ENCODE assay signal across 23 cellular contexts in the genomic region with DNA sequence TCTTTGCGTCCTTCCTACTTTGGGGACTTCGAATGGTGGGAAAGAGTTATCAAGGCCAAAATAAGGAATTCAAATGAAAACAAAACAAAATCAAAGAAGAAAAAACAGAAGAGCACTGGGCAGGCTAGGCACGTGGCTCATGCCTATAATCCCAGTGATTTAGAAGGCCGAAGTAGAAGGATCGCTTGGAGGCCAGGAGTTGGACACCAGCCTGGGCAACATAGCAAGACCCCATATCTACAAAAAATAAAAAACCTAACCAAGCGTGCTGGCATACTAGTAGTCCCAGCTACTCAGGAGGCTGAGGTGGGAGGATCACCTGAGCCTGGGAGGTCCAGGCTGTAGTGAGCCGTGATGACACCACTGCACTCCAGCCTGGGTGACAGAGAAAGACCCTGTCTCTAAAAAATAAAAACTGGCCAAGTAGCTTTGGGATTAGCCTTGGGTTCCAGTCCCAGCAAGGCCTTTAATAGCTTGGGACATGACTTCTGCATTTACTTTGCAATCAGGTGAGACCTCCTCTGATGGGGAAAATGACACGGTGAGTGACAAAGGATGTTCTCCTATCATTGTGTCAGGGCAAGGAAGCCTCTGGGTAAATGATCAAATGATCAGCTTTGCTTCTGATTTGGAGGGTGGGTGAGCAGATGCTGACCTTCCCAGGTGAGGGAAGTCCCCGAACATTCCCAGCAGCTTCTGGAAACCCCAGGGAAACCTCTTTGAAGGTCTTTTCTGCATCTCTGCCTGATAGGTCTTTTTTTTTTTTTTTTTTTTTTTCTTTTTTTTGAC. TPM values are rescaled to one million over a fixed set of nuclear protein-coding genes. Genes with fewer than 3 reads are reported as not detected.
A peak's percentile ranks its signal among the peaks of the same experiment; 100 is the strongest.
DNase-seq lines count a peak whose midpoint lies in the region; ATAC-seq, FAIRE-seq and TF ChIP-seq lines count a peak whose summit lies in the region.
"Had no signal": no experiment of that assay in that cellular context is flagged by ENCODE, and none has a peak within 500 bp of the region (broad histone marks: within the 10 kb centered on the region; RNA-seq: fewer than 3 reads in every experiment).

No MANE protein-coding gene starts in this region.

- no peaks in the 10 kb centered on the region; the same call in 1 of the 2 replicates for H3K4me1 ChIP-seq in GM12878 (ENCODE audit: control insufficient read depth, insufficient read depth, low read length)
- H3K4me1 ChIP-seq: psoas muscle had no signal

- peaks cover 17 to 19% of the 10 kb centered on the region in 2 experiments; a peak in 3 of 4 replicates for H3K36me3 ChIP-seq in GM12878 (ENCODE audit: control insufficient read depth in 2 of 2, insufficient read depth in 2 of 2, low read length in 1 of 2)
- H3K36me3 ChIP-seq: colonic mucosa, thoracic aorta had no signal

- RAD21 ChIA-PET in GM12878 (lab: Charles Lee; ENCODE audit: unreplicated experiment): interaction anchor here (0.6 to 1.0 kb wide), 3 partner anchors 12 to 37 kb away, joined by 3 read pairs; a partner anchor contains a TSS

- H3K4me2 ChIP-seq in GM12878 (ENCODE audit: control insufficient read depth, insufficient read depth): peak overlapping the region; percentile 44

- TSS peak; percentile 40 for BruUV-seq in GM12878 (replicated peaks; lab: Mats Ljungman, UMichigan)

- no peak overlapping the region for H2AFZ ChIP-seq in GM12878 (ENCODE audit: control insufficient read depth, low read depth, low read length)

- peak; percentile 43 for DNase-seq in NB4 (ENCODE audit: low read depth)
- DNase-seq in GM12878 (ENCODE audit: low read depth, low spot score): no peak
- no peak for DNase-seq in activated T-cell treated with anti-CD3 and anti-CD28 coated beads, Interleukin-2, amount 50 U/mL, for 4 hours
- DNase-seq: activated CD4-positive, alpha-beta T cell treated with anti-CD3 and anti-CD28 coated beads, Interleukin-2, amount 10 ng/mL, durations not matched to agents 7 days and 5 days; activated gamma-delta T cell treated with Interleukin-2 at 50 U/mL for 16 hours; brain microvascular endothelial cell; colonic mucosa; GF-D8; HCEC 1CT; hippocampal formation; KG1; NCI-H2171; NCI-H524 treated with DMSO at 0.1 percent for 48 hours; psoas muscle; stimulated activated naive CD4-positive, alpha-beta T cell; T-helper 2 cell had no signal

- CTCF ChIA-PET in GM12878 (lab: Yijun Ruan, JAX): interaction anchor here (1.0 to 1.9 kb wide), 3 partner anchors 19 to 113 kb away, joined by 4 to 6 read pairs (median 5); no protein-coding TSS in a partner anchor

- POLR2A ChIA-PET in GM12878 (lab: Charles Lee): interaction anchor here (0.6 to 1.8 kb wide), 4 partner anchors 9 to 211 kb away, joined by 3 to 12 read pairs (median 4); a partner anchor contains a TSS

- peak overlapping the region; percentile 43 for H3K4me3 Mint-ChIP-seq in stimulated activated memory B cell treated with anti-CD40 and anti-IgM and Interleukin-4, amounts not matched to agents 10 μg/mL and 1 μg/mL and 100 μg/mL, for 72 hours
- no peak overlapping the region for H3K4me3 Mint-ChIP-seq in activated T-cell treated with anti-CD3 and anti-CD28 coated beads, Interleukin-2, amount 50 U/mL, for 4 hours
- H3K4me3 Mint-ChIP-seq: activated CD4-positive, alpha-beta T cell treated with anti-CD3 and anti-CD28 coated beads, Interleukin-2, amount 10 ng/mL, durations not matched to agents 7 days and 5 days had no signal

- in situ Hi-C loops in GM12878 (cut with MboI): no loop called here

- H4K20me1 ChIP-seq in GM12878 (ENCODE audit: control insufficient read depth, insufficient read depth): peaks cover 4% of the 10 kb centered on the region; the same call in 1 of the 2 replicates

- 78% methylated on average over 9 of the region's 9 CpGs for WGBS in GM12878 (ENCODE audit: insufficient coverage, insufficient replicate concordance, low lambda C conversion rate, missing lambda C conversion rate)

- H3K27ac ChIP-seq in GM12878 (ENCODE audit: control insufficient read depth, insufficient read depth): no peak overlapping the region
- H3K27ac ChIP-seq: brain microvascular endothelial cell, colonic mucosa, esophagus muscularis mucosa, neutrophil, psoas muscle, thoracic aorta had no signal

- ATAC-seq in GM12878: peak; percentile 5; the same call in 1 of the 3 replicates
- ATAC-seq in stimulated activated memory B cell treated with anti-CD40 and anti-IgM and Interleukin-4, amounts not matched to agents 10 μg/mL and 1 μg/mL and 100 μg/mL, for 72 hours: peak; percentile 50
- ATAC-seq in GM18505 (IDR thresholded peaks at IDR 0.05; ENCODE audit: unreplicated experiment): no peak
- no peak for ATAC-seq in activated T-cell treated with anti-CD3 and anti-CD28 coated beads, Interleukin-2, amount 50 U/mL, for 4 hours
- ATAC-seq: psoas muscle had no signal

- H3K9me3 Mint-ChIP-seq in stimulated activated memory B cell treated with anti-CD40 and anti-IgM and Interleukin-4, amounts not matched to agents 10 μg/mL and 1 μg/mL and 100 μg/mL, for 72 hours: no peaks in the 10 kb centered on the region
- H3K9me3 Mint-ChIP-seq in activated T-cell treated with anti-CD3 and anti-CD28 coated beads, Interleukin-2, amount 50 U/mL, for 4 hours: no peaks in the 10 kb centered on the region
- H3K9me3 Mint-ChIP-seq: activated CD4-positive, alpha-beta T cell treated with anti-CD3 and anti-CD28 coated beads, Interleukin-2, amount 10 ng/mL, durations not matched to agents 7 days and 5 days had no signal

- SMC1A ChIA-PET in GM12878 (lab: Charles Lee; ENCODE audit: uncharacterized antibody, unreplicated experiment): interaction anchor here (0.5 to 3.1 kb wide), 6 partner anchors 9 to 322 kb away, joined by 3 to 17 read pairs (median 4); a partner anchor contains a TSS

- peak overlapping the region; percentile 23 for H3K27ac Mint-ChIP-seq in stimulated activated memory B cell treated with anti-CD40 and anti-IgM and Interleukin-4, amounts not matched to agents 10 μg/mL and 1 μg/mL and 100 μg/mL, for 72 hours
- H3K27ac Mint-ChIP-seq: activated CD4-positive, alpha-beta T cell treated with anti-CD3 and anti-CD28 coated beads, Interleukin-2, amount 10 ng/mL, durations not matched to agents 7 days and 5 days had no signal

- peaks cover 48% of the 10 kb centered on the region for H3K36me3 Mint-ChIP-seq in stimulated activated memory B cell treated with anti-CD40 and anti-IgM and Interleukin-4, amounts not matched to agents 10 μg/mL and 1 μg/mL and 100 μg/mL, for 72 hours
- peaks cover 19% of the 10 kb centered on the region for H3K36me3 Mint-ChIP-seq in activated T-cell treated with anti-CD3 and anti-CD28 coated beads, Interleukin-2, amount 50 U/mL, for 4 hours (ENCODE audit: insufficient read depth)

- FAIRE-seq in GM12878 (lab: Jason Lieb, UNC): no peak
- FAIRE-seq: frontal cortex, islet of Langerhans had no signal

- H3K4me1 Mint-ChIP-seq in stimulated activated memory B cell treated with anti-CD40 and anti-IgM and Interleukin-4, amounts not matched to agents 10 μg/mL and 1 μg/mL and 100 μg/mL, for 72 hours: peaks cover 57% of the 10 kb centered on the region
- H3K4me1 Mint-ChIP-seq in activated T-cell treated with anti-CD3 and anti-CD28 coated beads, Interleukin-2, amount 50 U/mL, for 4 hours (ENCODE audit: low read depth): peaks cover 11% of the 10 kb centered on the region

- H3K4me3 ChIP-seq in NB4 (ENCODE audit: low read depth, low read length): no peak overlapping the region
- H3K4me3 ChIP-seq in GM12878: peak overlapping the region; percentile 53
- H3K4me3 ChIP-seq: colonic mucosa, esophagus muscularis mucosa, psoas muscle, thoracic aorta had no signal

- TF ChIP-seq POLR2A in NB4 (IDR thresholded peaks at IDR 0.05; ENCODE audit: extremely low read depth, insufficient read length) (no peak), GM12878 (IDR thresholded peaks at IDR 0.05; ENCODE audit: low read depth, low read length) (no peak), GM18505 (IDR thresholded peaks at IDR 0.05; ENCODE audit: borderline replicate concordance, extremely low read depth, insufficient read depth, insufficient read length) (no peak)

- peaks cover 49% of the 10 kb centered on the region for H3K79me2 ChIP-seq in GM12878 (ENCODE audit: control insufficient read depth, insufficient read depth, low read length)

- H3K27me3 ChIP-seq in GM12878 (replicated peaks in 1 of 2; ENCODE audit: control insufficient read depth in 2 of 2, insufficient read depth in 2 of 2, low read length in 1 of 2): no peaks in the 10 kb centered on the region
- H3K27me3 ChIP-seq: brain microvascular endothelial cell, colonic mucosa, esophagus muscularis mucosa, neutrophil had no signal

- no peak for TF ChIP-seq EP300 in GM12878 (IDR thresholded peaks at IDR 0.05; ENCODE audit: borderline replicate concordance in 1 of 2, control insufficient read depth in 1 of 2, low read depth in 2 of 2, low read length in 2 of 2)

- H3K9ac ChIP-seq in GM12878 (ENCODE audit: control insufficient read depth, insufficient read depth, low read length): no peak overlapping the region; the same call in 1 of the 2 replicates

- intact Hi-C loops in GM12878 (cut with micrococcal nuclease; ENCODE audit: unreplicated experiment): no loop called here

- TF ChIP-seq CTCF in NB4 (IDR thresholded peaks at IDR 0.05; ENCODE audit: low read depth, low read length) (no peak), GM12878 (IDR thresholded peaks at IDR 0.05 in 2 of 3, conservative IDR thresholded peaks at IDR 0.05 in 1 of 3; ENCODE audit: control insufficient read depth in 2 of 3, extremely low read depth in 1 of 3, insufficient read depth in 1 of 3, low read depth in 3 of 3, low read length in 3 of 3) (no peak)

- H3K27me3 Mint-ChIP-seq in stimulated activated memory B cell treated with anti-CD40 and anti-IgM and Interleukin-4, amounts not matched to agents 10 μg/mL and 1 μg/mL and 100 μg/mL, for 72 hours: no peaks in the 10 kb centered on the region
- no peaks in the 10 kb centered on the region for H3K27me3 Mint-ChIP-seq in activated T-cell treated with anti-CD3 and anti-CD28 coated beads, Interleukin-2, amount 50 U/mL, for 4 hours (ENCODE audit: low read depth)
- H3K27me3 Mint-ChIP-seq: activated CD4-positive, alpha-beta T cell treated with anti-CD3 and anti-CD28 coated beads, Interleukin-2, amount 10 ng/mL, durations not matched to agents 7 days and 5 days had no signal

- TF ChIP-seq RAD21 in GM12878 (IDR thresholded peaks at IDR 0.05; ENCODE audit: insufficient read depth, low read depth, low read length): no peak

- H3K9me3 ChIP-seq in GM12878 (replicated peaks; ENCODE audit: control insufficient read depth, insufficient read depth, low read length): no peaks in the 10 kb centered on the region
- H3K9me3 ChIP-seq: colonic mucosa, esophagus muscularis mucosa, neutrophil, psoas muscle, thoracic aorta had no signal

RNA-seq across cellular contexts. Expression of a gene that starts 7.1 kb away (rescaled TPM):
- 288 and 334 TPM in 2 replicates for total RNA-seq in GM12878 (2013; cell fraction: nucleolus; rRNA removed)
- total RNA-seq in GM12878 (2014; rRNA removed): 72.9 and 77.7 TPM in 2 replicates
- 49.4 and 52.6 TPM in 2 replicates for total RNA-seq in GM12878 (2014; rRNA removed; fragmentation: Illumina TruSeq; extraction: Trizol)
- 69.7 and 71.0 TPM in 2 replicates for total RNA-seq in GM12878 (2021)
- 37.5 TPM for polyA plus RNA-seq in GM12878 (2011; ENCODE audit: low read depth)
- 46.8 and 115 TPM in 2 replicates for polyA plus RNA-seq in GM12878 (2011; rRNA removed)
- 121 and 131 TPM in 2 replicates for polyA plus RNA-seq in GM12878 (2011; cell fraction: cytosol; rRNA removed)
- polyA plus RNA-seq in GM12878 (2011; cell fraction: nucleus; rRNA removed): 126 and 136 TPM in 2 replicates
- polyA plus RNA-seq in GM12878 (2012): 53.2 and 69.6 TPM in 2 replicates
- polyA plus RNA-seq in GM12878 (2014; fragmentation: Illumina TruSeq; extraction: Trizol): 61.9 and 67.8 TPM in 2 replicates
- polyA plus RNA-seq in GM12878 (2014; fragmentation: Nextera tagmentation; extraction: Ambion mirVana): 10 to 100 TPM in 1 of 2 experiments, 1 to 10 TPM in 1; 7.6 to 14.8 TPM
- polyA plus RNA-seq in GM12878 (2014; rRNA removed): 67.9 and 74.4 TPM in 2 replicates
- polyA plus RNA-seq in GM12878 (2016; fragmentation: Nextera tagmentation; extraction: Ambion mirVana): 10 to 100 TPM; 35.0 to 41.9 TPM
- polyA minus RNA-seq in GM12878 (2011; rRNA and poly(A)+ RNA removed): 120 and 140 TPM in 2 replicates
- 62.1 and 69.0 TPM in 2 replicates for polyA minus RNA-seq in GM12878 (2011; cell fraction: cytosol; rRNA and poly(A)+ RNA removed)
- 62.3 and 89.7 TPM in 2 replicates for polyA minus RNA-seq in GM12878 (2011; cell fraction: nucleus; rRNA and poly(A)+ RNA removed)
- total RNA-seq in activated T-cell treated with anti-CD3 and anti-CD28 coated beads, Interleukin-2, amount 50 U/mL, for 4 hours: 10 to 100 TPM; 25.6 to 48.5 (median 39.5) TPM

RNA-seq across cellular contexts. Expression of a gene that starts 8.8 kb away (rescaled TPM):
- total RNA-seq in GM12878 (2013; cell fraction: nucleolus; rRNA removed): 2.8 and 3.6 TPM in 2 replicates
- total RNA-seq in GM12878 (2014; rRNA removed): 2.4 and 3.0 TPM in 2 replicates
- total RNA-seq in GM12878 (2014; rRNA removed; fragmentation: Illumina TruSeq; extraction: Trizol): 1.2 and 1.3 TPM in 2 replicates
- 2.1 and 2.6 TPM in 2 replicates for total RNA-seq in GM12878 (2021)
- polyA plus RNA-seq in GM12878 (2011; ENCODE audit: low read depth): 0.80 TPM
- polyA plus RNA-seq in GM12878 (2011; rRNA removed): 0.20 and 0.31 TPM in 2 replicates
- 0.48 and 0.79 TPM in 2 replicates for polyA plus RNA-seq in GM12878 (2011; cell fraction: cytosol; rRNA removed)
- polyA plus RNA-seq in GM12878 (2011; cell fraction: nucleus; rRNA removed): 0.72 and 0.75 TPM in 2 replicates
- polyA plus RNA-seq in GM12878 (2012): 1.4 and 1.9 TPM in 2 replicates
- polyA plus RNA-seq in GM12878 (2014; fragmentation: Illumina TruSeq; extraction: Trizol): 0.29 and 0.63 TPM in 2 replicates
- under 1 TPM; 0.69 to 0.72 TPM for polyA plus RNA-seq in GM12878 (2014; fragmentation: Nextera tagmentation; extraction: Ambion mirVana)
- 3.0 and 3.4 TPM in 2 replicates for polyA plus RNA-seq in GM12878 (2014; rRNA removed)
- 1 to 10 TPM; 4.1 to 5.1 TPM for polyA plus RNA-seq in GM12878 (2016; fragmentation: Nextera tagmentation; extraction: Ambion mirVana)
- 0.51 and 1.3 TPM in 2 replicates for polyA minus RNA-seq in GM12878 (2011; rRNA and poly(A)+ RNA removed)
- not detected in 2 replicates for polyA minus RNA-seq in GM12878 (2011; cell fraction: cytosol; rRNA and poly(A)+ RNA removed)
- polyA minus RNA-seq in GM12878 (2011; cell fraction: nucleus; rRNA and poly(A)+ RNA removed): 2.3 and 3.5 TPM in 2 replicates
- total RNA-seq in activated T-cell treated with anti-CD3 and anti-CD28 coated beads, Interleukin-2, amount 50 U/mL, for 4 hours: under 1 TPM; 0.27 to 0.53 (median 0.38) TPM

RNA-seq across cellular contexts. Expression of a gene that starts 11.8 kb away (rescaled TPM):
- 14.9 and 15.8 TPM in 2 replicates for total RNA-seq in GM12878 (2013; cell fraction: nucleolus; rRNA removed)
- total RNA-seq in GM12878 (2014; rRNA removed) (0.76 and 1.3 TPM in 2 replicates), GM12878 (2014; rRNA removed; fragmentation: Illumina TruSeq; extraction: Trizol) (0.36 and 0.55 TPM in 2 replicates), GM12878 (2021) (3.0 and 4.6 TPM in 2 replicates)
- 1.1 TPM for polyA plus RNA-seq in GM12878 (2011; ENCODE audit: low read depth)
- polyA plus RNA-seq in GM12878 (2011; rRNA removed) (1.4 and 3.5 TPM in 2 replicates), GM12878 (2014; fragmentation: Illumina TruSeq; extraction: Trizol) (0.48 TPM in 1 of 2 replicates, not detected in the other), GM12878 (2014; fragmentation: Nextera tagmentation; extraction: Ambion mirVana) (not detected), GM12878 (2014; rRNA removed) (3.2 and 4.6 TPM in 2 replicates), GM12878 (2016; fragmentation: Nextera tagmentation; extraction: Ambion mirVana) (under 1 TPM; 0.14 to 0.59 TPM)
- 4.9 and 7.8 TPM in 2 replicates for polyA plus RNA-seq in GM12878 (2011; cell fraction: cytosol; rRNA removed)
- 154 and 163 TPM in 2 replicates for polyA plus RNA-seq in GM12878 (2011; cell fraction: nucleus; rRNA removed)
- polyA plus RNA-seq in GM12878 (2012): 3.8 and 6.4 TPM in 2 replicates
- 0.66 and 3.7 TPM in 2 replicates for polyA minus RNA-seq in GM12878 (2011; rRNA and poly(A)+ RNA removed)
- 1.0 and 3.1 TPM in 2 replicates for polyA minus RNA-seq in GM12878 (2011; cell fraction: cytosol; rRNA and poly(A)+ RNA removed)
- polyA minus RNA-seq in GM12878 (2011; cell fraction: nucleus; rRNA and poly(A)+ RNA removed): 8.2 and 13.5 TPM in 2 replicates
- total RNA-seq in activated T-cell treated with anti-CD3 and anti-CD28 coated beads, Interleukin-2, amount 50 U/mL, for 4 hours: 1 to 10 TPM; 3.1 to 4.3 (median 3.1) TPM

RNA-seq across cellular contexts. Expression of a gene that starts 26.0 kb away (rescaled TPM):
- total RNA-seq in GM12878 (2013; cell fraction: nucleolus; rRNA removed): 37.1 and 41.1 TPM in 2 replicates
- 196 and 221 TPM in 2 replicates for total RNA-seq in GM12878 (2014; rRNA removed)
- total RNA-seq in GM12878 (2014; rRNA removed; fragmentation: Illumina TruSeq; extraction: Trizol): 36.4 and 44.4 TPM in 2 replicates
- total RNA-seq in GM12878 (2021): 162 and 169 TPM in 2 replicates
- 22.8 TPM for polyA plus RNA-seq in GM12878 (2011; ENCODE audit: low read depth)
- 16.6 and 56.2 TPM in 2 replicates for polyA plus RNA-seq in GM12878 (2011; rRNA removed)
- 127 and 134 TPM in 2 replicates for polyA plus RNA-seq in GM12878 (2011; cell fraction: cytosol; rRNA removed)
- polyA plus RNA-seq in GM12878 (2011; cell fraction: nucleus; rRNA removed): 148 and 198 TPM in 2 replicates
- polyA plus RNA-seq in GM12878 (2012): 88.5 and 90.8 TPM in 2 replicates
- polyA plus RNA-seq in GM12878 (2014; fragmentation: Illumina TruSeq; extraction: Trizol): 9.5 and 44.4 TPM in 2 replicates
- polyA plus RNA-seq in GM12878 (2014; fragmentation: Nextera tagmentation; extraction: Ambion mirVana): 1 to 10 TPM in 1 of 2 experiments, under 1 TPM in 1; 0.79 to 5.8 TPM
- polyA plus RNA-seq in GM12878 (2014; rRNA removed): 174 and 217 TPM in 2 replicates
- 100 to 1,000 TPM; 183 to 186 TPM for polyA plus RNA-seq in GM12878 (2016; fragmentation: Nextera tagmentation; extraction: Ambion mirVana)
- 19.6 and 29.7 TPM in 2 replicates for polyA minus RNA-seq in GM12878 (2011; rRNA and poly(A)+ RNA removed)
- 24.2 and 28.3 TPM in 2 replicates for polyA minus RNA-seq in GM12878 (2011; cell fraction: cytosol; rRNA and poly(A)+ RNA removed)
- 20.2 and 32.4 TPM in 2 replicates for polyA minus RNA-seq in GM12878 (2011; cell fraction: nucleus; rRNA and poly(A)+ RNA removed)
- total RNA-seq in activated T-cell treated with anti-CD3 and anti-CD28 coated beads, Interleukin-2, amount 50 U/mL, for 4 hours: 100 to 1,000 TPM; 213 to 268 (median 239) TPM

RNA-seq across cellular contexts. Expression of a gene that starts 31.6 kb away (rescaled TPM):
- 1.1 and 1.6 TPM in 2 replicates for total RNA-seq in GM12878 (2013; cell fraction: nucleolus; rRNA removed)
- total RNA-seq in GM12878 (2014; rRNA removed) (1.3 and 1.7 TPM in 2 replicates), GM12878 (2014; rRNA removed; fragmentation: Illumina TruSeq; extraction: Trizol) (0.67 and 0.78 TPM in 2 replicates), GM12878 (2021) (2.5 and 4.1 TPM in 2 replicates)
- polyA plus RNA-seq in GM12878 (2011; ENCODE audit: low read depth): 0.75 TPM
- polyA plus RNA-seq in GM12878 (2011; rRNA removed) (0.49 and 0.94 TPM in 2 replicates), GM12878 (2014; fragmentation: Illumina TruSeq; extraction: Trizol) (0.19 and 0.98 TPM in 2 replicates), GM12878 (2014; fragmentation: Nextera tagmentation; extraction: Ambion mirVana) (under 1 TPM; 0.29 to 0.48 TPM), GM12878 (2014; rRNA removed) (4.6 and 5.6 TPM in 2 replicates), GM12878 (2016; fragmentation: Nextera tagmentation; extraction: Ambion mirVana) (1 to 10 TPM; 1.8 to 2.0 TPM)
- 1.7 and 2.0 TPM in 2 replicates for polyA plus RNA-seq in GM12878 (2011; cell fraction: cytosol; rRNA removed)
- polyA plus RNA-seq in GM12878 (2011; cell fraction: nucleus; rRNA removed): 10.8 and 12.6 TPM in 2 replicates
- polyA plus RNA-seq in GM12878 (2012): 0.89 and 1.8 TPM in 2 replicates
- polyA minus RNA-seq in GM12878 (2011; rRNA and poly(A)+ RNA removed): 0.29 and 0.31 TPM in 2 replicates
- not detected in 2 replicates for polyA minus RNA-seq in GM12878 (2011; cell fraction: cytosol; rRNA and poly(A)+ RNA removed)
- polyA minus RNA-seq in GM12878 (2011; cell fraction: nucleus; rRNA and poly(A)+ RNA removed): 0.24 and 1.1 TPM in 2 replicates
- 10 to 100 TPM in 1 of 3 donors, 1 to 10 TPM in 2; 6.9 to 10.1 (median 9.3) TPM for total RNA-seq in activated T-cell treated with anti-CD3 and anti-CD28 coated beads, Interleukin-2, amount 50 U/mL, for 4 hours

Comparison
In these comparisons a context has a peak if more than half of its experiments do, and no peak if none do; other contexts are left out.
1. ATAC-seq: peak in GM12878 (single experiment) and stimulated activated memory B cell treated with anti-CD40 and anti-IgM and Interleukin-4, amounts not matched to agents 10 μg/mL and 1 μg/mL and 100 μg/mL, for 72 hours (single experiment); none in GM18505 (single experiment) and activated T-cell treated with anti-CD3 and anti-CD28 coated beads, Interleukin-2, amount 50 U/mL, for 4 hours (0 of 2).